19 cellular contexts compared by ENCODE assay signal in genomic region chr5:9037048-9037447, GRCh38.
"Had no signal": no experiment of that assay in that cellular context is flagged by ENCODE, and none has a peak within 500 bp of the region (broad histone marks: within the 10 kb centered on the region; RNA-seq: fewer than 3 reads in every experiment).

No MANE protein-coding gene starts in this region.

- H3K9me3 ChIP-seq: SK-N-SH had no signal

- H3K27ac ChIP-seq: RWPE1 had no signal

- DNase-seq: KBM-7; MV-4-11; NCI-H1048; NCI-H1105; NCI-H1417; NCI-H1436 treated with DMSO at 0.1 percent for 48 hours; NCI-H1694; NCI-H187 treated with DMSO at 0.1 percent for 48 hours; NCI-H2029 treated with DMSO at 0.1 percent for 48 hours; NCI-H2227 treated with DMSO at 0.1 percent for 48 hours; NCI-H524; NCI-H526 treated with DMSO at 0.1 percent for 48 hours; NK-92 treated with Interleukin-12 subunit alpha and Interleukin-12 subunit beta, amount 100 ng/mL, for 24 hours; PC-3; SHP77; SK-N-SH; SW 1271; T-cell had no signal
